ENCODE assay signal across 21 cellular contexts in genomic region chr20:17580905-17581304, GRCh38. TPM values are rescaled to one million over a fixed set of nuclear protein-coding genes. Genes with fewer than 3 reads are reported as not detected.
A peak's percentile ranks its signal among the peaks of the same experiment; 100 is the strongest.
DNase-seq lines count a peak whose midpoint lies in the region; ATAC-seq, FAIRE-seq and TF ChIP-seq lines count a peak whose summit lies in the region.
"Had no signal": no experiment of that assay in that cellular context is flagged by ENCODE, and none has a peak within 500 bp of the region (broad histone marks: within the 10 kb centered on the region; RNA-seq: fewer than 3 reads in every experiment).

No MANE protein-coding gene starts in this region.

- no peaks in the 10 kb centered on the region for H3K27me3 Mint-ChIP-seq in type B pancreatic cell
- no peaks in the 10 kb centered on the region for H3K27me3 Mint-ChIP-seq in activated T-helper 2 cell treated with anti-CD3 and anti-CD28 coated beads, Interferon-gamma antibody, Interleukin-2, Interleukin-4, amounts not matched to agents 10 μg/mL and 5 μg/mL and 100 μg/mL, durations not matched to agents 14 hours and 24 hours and 36 hours (ENCODE audit: low read depth)

- H3K4me3 ChIP-seq in HepG2 (replicated peaks in 1 of 3; ENCODE audit: insufficient read depth in 1 of 3, low read depth in 2 of 3, low read length in 3 of 3), result no peak overlapping the region
- no peak overlapping the region for H3K4me3 ChIP-seq in right lobe of liver
- H3K4me3 ChIP-seq in gastroesophageal sphincter, result peak overlapping the region in 1 of 2 donors; percentile 9
- H3K4me3 ChIP-seq in trophoblast cell (ENCODE audit: low read depth, low read length), result no peak overlapping the region
- H3K4me3 ChIP-seq: MG63, PC-9 had no signal

- intact Hi-C loops in HepG2 (cut with micrococcal nuclease; ENCODE audit: unreplicated experiment) (no loop called here), right lobe of liver (cut with DNase I) (no loop called here)
- intact Hi-C loops in activated T-helper 2 cell treated with anti-CD3 and anti-CD28 coated beads, Interferon-gamma antibody, Interleukin-2, Interleukin-4, amounts not matched to agents 10 μg/mL and 5 μg/mL and 100 μg/mL, durations not matched to agents 14 hours and 24 hours and 36 hours (cut with micrococcal nuclease), result no loop called here

- H3K27me3 ChIP-seq in HepG2 (ENCODE audit: control insufficient read depth in 1 of 2, insufficient read depth in 2 of 2, low read length in 2 of 2), result no peaks in the 10 kb centered on the region
- H3K27me3 ChIP-seq in right lobe of liver, result no peaks in the 10 kb centered on the region
- no peaks in the 10 kb centered on the region for H3K27me3 ChIP-seq in gastroesophageal sphincter
- H3K27me3 ChIP-seq in trophoblast cell (ENCODE audit: insufficient read depth, low read length), result no peaks in the 10 kb centered on the region
- H3K27me3 ChIP-seq: MG63 had no signal

- no peaks in the 10 kb centered on the region for H4K20me1 ChIP-seq in HepG2 (ENCODE audit: insufficient read depth, low read length)

- no peak overlapping the region for H2BK120ac ChIP-seq in trophoblast cell (ENCODE audit: insufficient read depth, low read length, poor library complexity)

- H4K8ac ChIP-seq in trophoblast cell (ENCODE audit: low read depth, low read length), result no peak overlapping the region

- TF ChIP-seq RAD21 in HepG2 (CRISPR knock-in tag; IDR thresholded peaks at IDR 0.05), result no peak

- no peak overlapping the region for H3K14ac ChIP-seq in trophoblast cell (ENCODE audit: low read length)

- H2AFZ ChIP-seq in HepG2 (ENCODE audit: low read length), result no peak overlapping the region
- H2AFZ ChIP-seq in trophoblast cell (ENCODE audit: insufficient read depth, low read length, poor library complexity), result no peak overlapping the region
- H2AFZ ChIP-seq: PC-9 had no signal

- H3K4ac ChIP-seq in trophoblast cell (ENCODE audit: low read depth, low read length), result peak overlapping the region; percentile 96

- no peak overlapping the region for H3K4me2 ChIP-seq in HepG2 (ENCODE audit: low read depth, low read length)
- no peak overlapping the region for H3K4me2 ChIP-seq in trophoblast cell (ENCODE audit: low read length)
- H3K4me2 ChIP-seq: KMS-11, PC-9 had no signal

- POLR2A ChIA-PET in HepG2 (lab: Yijun Ruan, JAX), result interaction anchor here (1.0 to 2.7 kb wide), 3 partner anchors 9 to 14 kb away, joined by 3 to 11 read pairs (median 3); partner anchors contain the start of gene DSTN

- peaks cover 4% of the 10 kb centered on the region for H3K9me3 Mint-ChIP-seq in type B pancreatic cell
- H3K9me3 Mint-ChIP-seq in activated T-helper 2 cell treated with anti-CD3 and anti-CD28 coated beads, Interferon-gamma antibody, Interleukin-2, Interleukin-4, amounts not matched to agents 10 μg/mL and 5 μg/mL and 100 μg/mL, durations not matched to agents 14 hours and 24 hours and 36 hours, result no peaks in the 10 kb centered on the region
- H3K9me3 Mint-ChIP-seq: CD14-positive monocyte had no signal

- 93% methylated on average over 2 of the region's 2 CpGs for WGBS in HepG2 (ENCODE audit: low lambda C conversion rate)
- 92% methylated on average over 2 of the region's 2 CpGs for WGBS in right lobe of liver (ENCODE audit: insufficient coverage, low coverage, low lambda C conversion rate, missing lambda C conversion rate)
- WGBS in gastroesophageal sphincter (ENCODE audit: low coverage in 1 of 2), 2 donors, result 47 to 71% methylated on average over 2 of the region's 2 CpGs
- 100% methylated on average over 1 of the region's 2 CpGs for WGBS in trophoblast cell (ENCODE audit: extremely low coverage, insufficient coverage, insufficient read length)

- no peak for FAIRE-seq in HepG2 (lab: Jason Lieb, UNC)
- FAIRE-seq: GM12892, GM19239 had no signal

- no peak overlapping the region for H4K91ac ChIP-seq in trophoblast cell (ENCODE audit: low read depth, low read length)

- no peak overlapping the region for H4K12ac ChIP-seq in trophoblast cell (ENCODE audit: low read depth, low read length)

- no peak for DNase-seq in HepG2 (ENCODE audit: low spot score)
- no peak for DNase-seq in right lobe of liver
- no peak for DNase-seq in trophoblast cell
- DNase-seq in type B pancreatic cell (ENCODE audit: extremely low spot score, unreplicated experiment), result no peak
- DNase-seq in activated T-helper 2 cell treated with anti-CD3 and anti-CD28 coated beads, Interferon-gamma antibody, Interleukin-2, Interleukin-4, amounts not matched to agents 10 μg/mL and 5 μg/mL and 100 μg/mL, durations not matched to agents 14 hours and 24 hours and 36 hours (ENCODE audit: low spot score), result no peak
- no peak for DNase-seq in NCI-H187 (lab: John Stamatoyannopoulos, UW)
- DNase-seq: COR-L47, DMS79 treated with DMSO at 0.1 percent for 48 hours, MG63, NCI-H1092 treated with DMSO at 0.1 percent for 48 hours, NCI-H1694 treated with DMSO at 0.1 percent for 48 hours, NCI-H446 treated with DMSO at 0.1 percent for 48 hours, NCI-H748 treated with DMSO at 0.1 percent for 48 hours, PC-9, Right ventricle myocardium superior had no signal

- no peak overlapping the region for H3K9ac ChIP-seq in HepG2 (ENCODE audit: insufficient read depth, low read depth, low read length)
- no peak overlapping the region for H3K9ac ChIP-seq in trophoblast cell (ENCODE audit: low read length)
- H3K9ac ChIP-seq: KMS-11 had no signal

- no peaks in the 10 kb centered on the region for H3K36me3 ChIP-seq in HepG2 (replicated peaks in 1 of 2; ENCODE audit: control insufficient read depth in 1 of 2, insufficient read depth in 2 of 2, low read length in 2 of 2)
- H3K36me3 ChIP-seq in right lobe of liver, result no peaks in the 10 kb centered on the region
- H3K36me3 ChIP-seq in gastroesophageal sphincter, result peaks cover 0 to 13% of the 10 kb centered on the region in 2 donors
- H3K36me3 ChIP-seq in trophoblast cell (ENCODE audit: control insufficient read depth in 1 of 2, insufficient read depth in 2 of 2, low read length in 2 of 2), result peaks cover 3 to 5% of the 10 kb centered on the region in 2 experiments

- TF ChIP-seq EP300 in HepG2 (IDR thresholded peaks at IDR 0.05; ENCODE audit: low read depth in 2 of 2, low read length in 2 of 2) (no peak), HepG2 (CRISPR knock-in tag; IDR thresholded peaks at IDR 0.05; ENCODE audit: borderline replicate concordance) (no peak), gastroesophageal sphincter (IDR thresholded peaks at IDR 0.05) (no peak)

- TF ChIP-seq POLR2A in HepG2 (IDR thresholded peaks at IDR 0.05; ENCODE audit: insufficient read depth in 1 of 2, low read depth in 2 of 2, low read length in 2 of 2), result no peak
- TF ChIP-seq POLR2A in right lobe of liver (IDR thresholded peaks at IDR 0.05), result no peak
- TF ChIP-seq POLR2A in gastroesophageal sphincter (IDR thresholded peaks at IDR 0.05), result no peak

- H3K79me2 ChIP-seq in HepG2 (ENCODE audit: insufficient read depth, low read length), result peaks cover 55% of the 10 kb centered on the region
- H3K79me2 ChIP-seq in trophoblast cell (ENCODE audit: control insufficient read depth, insufficient read depth, low read length, poor library complexity), result peaks cover 22% of the 10 kb centered on the region

- in situ Hi-C loops in HepG2 (cut with HindIII; ENCODE audit: extremely low pct_ligation_motif_present, low pct_unique_long_range_greater_than_20kb), result no loop called here

- no peak for TF ChIP-seq CTCF in HepG2 (CRISPR knock-in tag; IDR thresholded peaks at IDR 0.05)
- no peak for TF ChIP-seq CTCF in right lobe of liver (IDR thresholded peaks at IDR 0.05)
- no peak for TF ChIP-seq CTCF in gastroesophageal sphincter (IDR thresholded peaks at IDR 0.05)
- TF ChIP-seq CTCF in type B pancreatic cell (conservative IDR thresholded peaks at IDR 0.05), result no peak

- H2AK5ac ChIP-seq in trophoblast cell (ENCODE audit: low read length), result no peak overlapping the region

- peaks cover 27% of the 10 kb centered on the region for H3K36me3 Mint-ChIP-seq in type B pancreatic cell
- H3K36me3 Mint-ChIP-seq in activated T-helper 2 cell treated with anti-CD3 and anti-CD28 coated beads, Interferon-gamma antibody, Interleukin-2, Interleukin-4, amounts not matched to agents 10 μg/mL and 5 μg/mL and 100 μg/mL, durations not matched to agents 14 hours and 24 hours and 36 hours (ENCODE audit: low read depth), result peaks cover 6% of the 10 kb centered on the region

- H3K4me1 ChIP-seq in HepG2 (ENCODE audit: insufficient read depth, low read length) (peaks cover 9% of the 10 kb centered on the region), right lobe of liver (peaks cover 0 to 5% (median 0%) of the 10 kb centered on the region in 4 donors), gastroesophageal sphincter (peaks cover 17 to 99% (median 21%) of the 10 kb centered on the region in 3 donors), trophoblast cell (ENCODE audit: control insufficient read depth in 1 of 2, insufficient read depth in 2 of 2, low read length in 2 of 2) (peaks cover 8 to 13% of the 10 kb centered on the region in 2 experiments)

- H3K79me1 ChIP-seq in trophoblast cell (ENCODE audit: low read length), result no peaks in the 10 kb centered on the region

- no peak overlapping the region for H3K4me3 Mint-ChIP-seq in type B pancreatic cell
- H3K4me3 Mint-ChIP-seq in activated T-helper 2 cell treated with anti-CD3 and anti-CD28 coated beads, Interferon-gamma antibody, Interleukin-2, Interleukin-4, amounts not matched to agents 10 μg/mL and 5 μg/mL and 100 μg/mL, durations not matched to agents 14 hours and 24 hours and 36 hours (ENCODE audit: low read depth), result no peak overlapping the region
- H3K4me3 Mint-ChIP-seq: CD14-positive monocyte had no signal

- H3K27ac ChIP-seq in HepG2 (ENCODE audit: extremely low read length, insufficient read depth, low read length) (no peak overlapping the region), right lobe of liver (no peak overlapping the region), gastroesophageal sphincter (peak overlapping the region in 3 of 4 donors; percentile 53 to 81 (median 60)), trophoblast cell (ENCODE audit: low read depth, low read length) (no peak overlapping the region)
- H3K27ac ChIP-seq: KMS-11, PC-9 had no signal

- CTCF ChIA-PET in HepG2 (lab: Yijun Ruan, JAX; ENCODE audit: low intra/inter-chr PET ratio, low total read pairs), result no interaction called here

- no peaks in the 10 kb centered on the region for H3K9me3 ChIP-seq in HepG2 (ENCODE audit: low read length)
- no peaks in the 10 kb centered on the region for H3K9me3 ChIP-seq in right lobe of liver
- H3K9me3 ChIP-seq in gastroesophageal sphincter, result no peaks in the 10 kb centered on the region
- no peaks in the 10 kb centered on the region for H3K9me3 ChIP-seq in trophoblast cell (ENCODE audit: insufficient read depth, low read depth, low read length)
- H3K9me3 ChIP-seq: MG63 had no signal

- no TSS peak for BruUV-seq in HepG2 (replicated peaks; lab: Mats Ljungman, UMichigan)

- no peak overlapping the region for H2BK12ac ChIP-seq in trophoblast cell (ENCODE audit: low read length)

- H2BK5ac ChIP-seq in trophoblast cell (ENCODE audit: low read depth, low read length, poor library complexity), result no peak overlapping the region

- H3K27ac Mint-ChIP-seq in type B pancreatic cell, result peak overlapping the region; percentile 80
- no peak overlapping the region for H3K27ac Mint-ChIP-seq in activated T-helper 2 cell treated with anti-CD3 and anti-CD28 coated beads, Interferon-gamma antibody, Interleukin-2, Interleukin-4, amounts not matched to agents 10 μg/mL and 5 μg/mL and 100 μg/mL, durations not matched to agents 14 hours and 24 hours and 36 hours
- H3K27ac Mint-ChIP-seq: CD14-positive monocyte had no signal

- no peak for ATAC-seq in HepG2
- no peak for ATAC-seq in right lobe of liver
- peak; percentile 8 for ATAC-seq in gastroesophageal sphincter
- ATAC-seq in GM21423 (IDR thresholded peaks at IDR 0.05; ENCODE audit: unreplicated experiment), result no peak

- H3K23ac ChIP-seq in trophoblast cell (ENCODE audit: low read length), result no peak overlapping the region

- no peak overlapping the region for H3K18ac ChIP-seq in trophoblast cell (ENCODE audit: low read length)

- peaks cover 26% of the 10 kb centered on the region for H3K4me1 Mint-ChIP-seq in type B pancreatic cell (ENCODE audit: unreplicated experiment)
- H3K4me1 Mint-ChIP-seq in activated T-helper 2 cell treated with anti-CD3 and anti-CD28 coated beads, Interferon-gamma antibody, Interleukin-2, Interleukin-4, amounts not matched to agents 10 μg/mL and 5 μg/mL and 100 μg/mL, durations not matched to agents 14 hours and 24 hours and 36 hours (ENCODE audit: low read depth), result peaks cover 16% of the 10 kb centered on the region

RNA-seq across cellular contexts. Expression of gene DSTN, which starts 11.0 kb away (rescaled TPM):
- total RNA-seq in HepG2 (2016; rRNA removed; fragmentation: Illumina TruSeq; extraction: Trizol), result 106 and 164 TPM in 2 replicates
- 28.2 and 36.3 TPM in 2 replicates for total RNA-seq in HepG2 (2016; cell fraction: cytosol; rRNA removed; fragmentation: Illumina TruSeq; extraction: Trizol; ENCODE audit: low read depth)
- total RNA-seq in HepG2 (2016; cell fraction: insoluble cytoplasmic fraction; rRNA removed; fragmentation: Illumina TruSeq; extraction: Trizol), result 120 and 172 TPM in 2 replicates
- 94.4 and 96.0 TPM in 2 replicates for total RNA-seq in HepG2 (2016; cell fraction: membrane; rRNA removed; fragmentation: Illumina TruSeq; extraction: Trizol)
- total RNA-seq in HepG2 (2016; cell fraction: nucleus; rRNA removed; fragmentation: Illumina TruSeq; extraction: Trizol), result 46.1 and 50.0 TPM in 2 replicates
- polyA plus RNA-seq in HepG2 (2011; rRNA removed), result 21.8 and 27.6 TPM in 2 replicates
- polyA plus RNA-seq in HepG2 (2011; cell fraction: cytosol; rRNA removed), result 11.0 and 20.0 TPM in 2 replicates
- 8.1 and 11.6 TPM in 2 replicates for polyA plus RNA-seq in HepG2 (2011; cell fraction: nucleus; rRNA removed)
- 74.6 and 95.1 TPM in 2 replicates for polyA plus RNA-seq in HepG2 (2012)
- polyA plus RNA-seq in HepG2 (2016; cell fraction: cytosol; fragmentation: Illumina TruSeq; extraction: Trizol; ENCODE audit: low read depth), result 77.0 and 95.4 TPM in 2 replicates
- 263 and 281 TPM in 2 replicates for polyA plus RNA-seq in HepG2 (2016; cell fraction: insoluble cytoplasmic fraction; fragmentation: Illumina TruSeq; extraction: Trizol; ENCODE audit: low read depth)
- 120 and 139 TPM in 2 replicates for polyA plus RNA-seq in HepG2 (2016; cell fraction: membrane; fragmentation: Illumina TruSeq; extraction: Trizol; ENCODE audit: low read depth)
- 108 and 109 TPM in 2 replicates for polyA plus RNA-seq in HepG2 (2016; cell fraction: nucleus; fragmentation: Illumina TruSeq; extraction: Trizol; ENCODE audit: insufficient read depth, low read depth)
- polyA minus RNA-seq in HepG2 (2011; rRNA and poly(A)+ RNA removed; ENCODE audit: low replicate concordance), result 1.3 and 4.9 TPM in 2 replicates
- polyA minus RNA-seq in HepG2 (2011; cell fraction: cytosol; rRNA and poly(A)+ RNA removed), result 15.3 and 15.9 TPM in 2 replicates
- 5.8 and 7.6 TPM in 2 replicates for polyA minus RNA-seq in HepG2 (2011; cell fraction: nucleus; rRNA and poly(A)+ RNA removed)
- 10 to 100 TPM; 65.8 to 94.4 (median 86.9) TPM for total RNA-seq in right lobe of liver
- total RNA-seq in gastroesophageal sphincter, result 1,000 to 10,000 TPM; 1,820 to 3,515 (median 2,996) TPM
- 565 and 566 TPM in 2 replicates for polyA plus RNA-seq in trophoblast cell (2013)
- total RNA-seq in type B pancreatic cell (ENCODE audit: low replicate concordance), result 193 and 287 TPM in 2 replicates
- 61.2 and 64.3 TPM in 2 replicates for total RNA-seq in activated T-helper 2 cell treated with anti-CD3 and anti-CD28 coated beads, Interferon-gamma antibody, Interleukin-2, Interleukin-4, amounts not matched to agents 10 μg/mL and 5 μg/mL and 100 μg/mL, durations not matched to agents 14 hours and 24 hours and 36 hours

RNA-seq across cellular contexts. Expression of gene BFSP1, which starts 49.7 kb away (rescaled TPM):
- total RNA-seq in HepG2 (2016; rRNA removed; fragmentation: Illumina TruSeq; extraction: Trizol) (0.22 and 0.36 TPM in 2 replicates), right lobe of liver (under 1 TPM; 0.16 to 0.68 (median 0.25) TPM), gastroesophageal sphincter (1 to 10 TPM; 2.0 to 5.9 (median 5.0) TPM), type B pancreatic cell (ENCODE audit: low replicate concordance) (1.8 and 1.9 TPM in 2 replicates)
- 0.30 TPM in 1 of 2 replicates, not detected in the other for total RNA-seq in HepG2 (2016; cell fraction: cytosol; rRNA removed; fragmentation: Illumina TruSeq; extraction: Trizol; ENCODE audit: low read depth)
- total RNA-seq in HepG2 (2016; cell fraction: insoluble cytoplasmic fraction; rRNA removed; fragmentation: Illumina TruSeq; extraction: Trizol), result 0.30 and 0.79 TPM in 2 replicates
- total RNA-seq in HepG2 (2016; cell fraction: membrane; rRNA removed; fragmentation: Illumina TruSeq; extraction: Trizol), result 0.28 and 0.34 TPM in 2 replicates
- total RNA-seq in HepG2 (2016; cell fraction: nucleus; rRNA removed; fragmentation: Illumina TruSeq; extraction: Trizol), result 0.19 and 0.44 TPM in 2 replicates
- polyA plus RNA-seq in HepG2 (2011; rRNA removed), result 0.24 and 0.26 TPM in 2 replicates
- polyA plus RNA-seq in HepG2 (2011; cell fraction: cytosol; rRNA removed), result 0.28 and 0.32 TPM in 2 replicates
- 0.11 and 0.23 TPM in 2 replicates for polyA plus RNA-seq in HepG2 (2011; cell fraction: nucleus; rRNA removed)
- 0.15 and 0.31 TPM in 2 replicates for polyA plus RNA-seq in HepG2 (2012)
- 0.11 and 0.23 TPM in 2 replicates for polyA plus RNA-seq in HepG2 (2016; cell fraction: cytosol; fragmentation: Illumina TruSeq; extraction: Trizol; ENCODE audit: low read depth)
- polyA plus RNA-seq in HepG2 (2016; cell fraction: insoluble cytoplasmic fraction; fragmentation: Illumina TruSeq; extraction: Trizol; ENCODE audit: low read depth), result 0.26 and 0.56 TPM in 2 replicates
- polyA plus RNA-seq in HepG2 (2016; cell fraction: membrane; fragmentation: Illumina TruSeq; extraction: Trizol; ENCODE audit: low read depth), result 0.26 and 0.31 TPM in 2 replicates
- polyA plus RNA-seq in HepG2 (2016; cell fraction: nucleus; fragmentation: Illumina TruSeq; extraction: Trizol; ENCODE audit: insufficient read depth, low read depth), result 0.21 and 0.27 TPM in 2 replicates
- polyA minus RNA-seq in HepG2 (2011; rRNA and poly(A)+ RNA removed; ENCODE audit: low replicate concordance), result 0.42 and 1.2 TPM in 2 replicates
- polyA minus RNA-seq in HepG2 (2011; cell fraction: cytosol; rRNA and poly(A)+ RNA removed), result not detected in 2 replicates
- 0.25 TPM in 1 of 2 replicates, not detected in the other for polyA minus RNA-seq in HepG2 (2011; cell fraction: nucleus; rRNA and poly(A)+ RNA removed)
- polyA plus RNA-seq in trophoblast cell (2013), result 2.2 and 2.7 TPM in 2 replicates
- total RNA-seq in activated T-helper 2 cell treated with anti-CD3 and anti-CD28 coated beads, Interferon-gamma antibody, Interleukin-2, Interleukin-4, amounts not matched to agents 10 μg/mL and 5 μg/mL and 100 μg/mL, durations not matched to agents 14 hours and 24 hours and 36 hours, result 0.51 and 0.82 TPM in 2 replicates
- polyA plus RNA-seq: CD14-positive monocyte had no signal

Comparison
In these comparisons a context has a peak if more than half of its experiments do, and no peak if none do; other contexts are left out.
1. H3K27ac ChIP-seq: peak in gastroesophageal sphincter (3 of 4); none in HepG2 (single experiment), right lobe of liver (0 of 3) and trophoblast cell (single experiment).